Comparison of ENCODE assay signal across 8 cellular contexts in genomic region chr17:49260011-49260921, GRCh38. TPM values are rescaled to one million over a fixed set of nuclear protein-coding genes. Genes with fewer than 3 reads are reported as not detected.
A peak's percentile ranks its signal among the peaks of the same experiment; 100 is the strongest.
DNase-seq lines count a peak whose midpoint lies in the region; ATAC-seq and TF ChIP-seq lines count a peak whose summit lies in the region.

No MANE protein-coding gene starts in this region.

- POLR2A ChIA-PET in PC-3 (lab: Charles Lee; ENCODE audit: unreplicated experiment) = interaction anchor here (0.6 kb wide), 2 partner anchors 306 to 490 kb away, joined by 3 to 4 read pairs; no protein-coding TSS in a partner anchor

- CTCF ChIA-PET in PC-3 (lab: Charles Lee) = interaction anchor here (1.0 to 1.4 kb wide), 2 partner anchors 228 to 296 kb away, joined by 3 read pairs; no protein-coding TSS in a partner anchor

- peak overlapping the region; percentile 68 for H3K4me3 ChIP-seq in PC-3 (ENCODE audit: low read length)
- peak overlapping the region; percentile 24 to 55 (median 32) for H3K4me3 ChIP-seq in fibroblast of lung (replicated peaks in 1 of 4; ENCODE audit: control extremely low read depth in 1 of 4, insufficient read depth in 1 of 4, low read depth in 3 of 4, low read length in 4 of 4)

- H3K27me3 Mint-ChIP-seq in naive B cell = peaks cover 11 to 41% (median 18%) of the 10 kb centered on the region in 3 donors

- DNase-seq in NCI-H2171 treated with DMSO at 0.1 percent for 48 hours (lab: John Stamatoyannopoulos, UW) = peak; percentile 4
- no peak for DNase-seq in NCI-H2171 (lab: John Stamatoyannopoulos, UW)
- peak; percentile 79 for DNase-seq in PC-3
- DNase-seq in activated T-helper 1 cell treated with Interleukin-2 at 50 U/mL for 16 hours (ENCODE audit: low read depth) = peak; percentile 19
- DNase-seq in fibroblast of lung (ENCODE audit: low read depth in 2 of 2) = peak; percentile 82 to 89
- peak; percentile 55 for DNase-seq in naive B cell
- DNase-seq in stimulated activated effector memory CD8-positive, alpha-beta T cell treated with anti-CD3 and anti-CD28 coated beads, Interleukin-12 subunit alpha, Interleukin-12 subunit beta, amount 100 ng/mL, for 72 hours (ENCODE audit: low spot score in 2 of 2) = peak; percentile 56 to 80
- DNase-seq in cortex of kidney (lab: John Stamatoyannopoulos, UW) = no peak

- H3K9me3 ChIP-seq in PC-3 (ENCODE audit: low read length) (no peaks in the 10 kb centered on the region), fibroblast of lung (ENCODE audit: control insufficient read depth, insufficient read depth, low read depth, low read length) (no peaks in the 10 kb centered on the region)

- H3K9ac ChIP-seq in PC-3 (ENCODE audit: low read length) = peak overlapping the region; percentile 66
- H3K9ac ChIP-seq in fibroblast of lung (ENCODE audit: insufficient read depth, low read length) = peak overlapping the region; percentile 57

- BruUV-seq in PC-3 (replicated peaks; lab: Mats Ljungman, UMichigan) = no TSS peak

- peaks cover 8 to 11% (median 9%) of the 10 kb centered on the region in 3 donors for H3K4me1 Mint-ChIP-seq in naive B cell
- peaks cover 8% of the 10 kb centered on the region for H3K4me1 Mint-ChIP-seq in stimulated activated effector memory CD8-positive, alpha-beta T cell treated with anti-CD3 and anti-CD28 coated beads, Interleukin-12 subunit alpha, Interleukin-12 subunit beta, amount 100 ng/mL, for 72 hours

- no peaks in the 10 kb centered on the region for H3K36me3 Mint-ChIP-seq in naive B cell
- H3K36me3 Mint-ChIP-seq in stimulated activated effector memory CD8-positive, alpha-beta T cell treated with anti-CD3 and anti-CD28 coated beads, Interleukin-12 subunit alpha, Interleukin-12 subunit beta, amount 100 ng/mL, for 72 hours = no peaks in the 10 kb centered on the region

- H3F3A ChIP-seq in PC-3 (ENCODE audit: low read length, unreplicated experiment) = no peaks in the 10 kb centered on the region

- H3K27me3 ChIP-seq in PC-3 (ENCODE audit: low read length) (no peaks in the 10 kb centered on the region), fibroblast of lung (ENCODE audit: control insufficient read depth, insufficient read depth, low read length) (no peaks in the 10 kb centered on the region)

- peaks cover 12% of the 10 kb centered on the region for H3K4me1 ChIP-seq in PC-3 (ENCODE audit: insufficient read depth, low read length)
- no peaks in the 10 kb centered on the region for H3K4me1 ChIP-seq in fibroblast of lung (ENCODE audit: control insufficient read depth, extremely low read depth, insufficient read depth, low read length)

- H3K27ac ChIP-seq in PC-3 (ENCODE audit: low read length) (peak overlapping the region; percentile 35), fibroblast of lung (ENCODE audit: insufficient read depth, low read length) (peak overlapping the region; percentile 14)

- H3K79me2 ChIP-seq in PC-3 (ENCODE audit: low read length) (no peaks in the 10 kb centered on the region), fibroblast of lung (ENCODE audit: control insufficient read depth, insufficient read depth, low read length) (no peaks in the 10 kb centered on the region)

- no peaks in the 10 kb centered on the region for H3K9me3 Mint-ChIP-seq in naive B cell
- H3K9me3 Mint-ChIP-seq in stimulated activated effector memory CD8-positive, alpha-beta T cell treated with anti-CD3 and anti-CD28 coated beads, Interleukin-12 subunit alpha, Interleukin-12 subunit beta, amount 100 ng/mL, for 72 hours = no peaks in the 10 kb centered on the region

- H2AFZ ChIP-seq in PC-3 (ENCODE audit: low read length) (peak overlapping the region; percentile 87), fibroblast of lung (ENCODE audit: low read length) (peak overlapping the region; percentile 79)

- intact Hi-C loops in PC-3 (cut with micrococcal nuclease) = no loop called here

- H3K4me2 ChIP-seq in PC-3 (ENCODE audit: low read length) (peak overlapping the region; percentile 80), fibroblast of lung (ENCODE audit: extremely low read depth, insufficient read depth, low read length) (peak overlapping the region; percentile 72)

- peak overlapping the region; percentile 78 to 94 (median 87) for H3K4me3 Mint-ChIP-seq in naive B cell
- peak overlapping the region; percentile 77 for H3K4me3 Mint-ChIP-seq in stimulated activated effector memory CD8-positive, alpha-beta T cell treated with anti-CD3 and anti-CD28 coated beads, Interleukin-12 subunit alpha, Interleukin-12 subunit beta, amount 100 ng/mL, for 72 hours

- H3K9me2 ChIP-seq in PC-3 (replicated peaks; ENCODE audit: low read length) = no peaks in the 10 kb centered on the region

- H3K27ac Mint-ChIP-seq in naive B cell = peak overlapping the region in 4 of 6 donors; percentile 31 to 88 (median 74)
- peak overlapping the region; percentile 88 for H3K27ac Mint-ChIP-seq in stimulated activated effector memory CD8-positive, alpha-beta T cell treated with anti-CD3 and anti-CD28 coated beads, Interleukin-12 subunit alpha, Interleukin-12 subunit beta, amount 100 ng/mL, for 72 hours

- TF ChIP-seq CTCF in PC-3 (conservative IDR thresholded peaks at IDR 0.05; ENCODE audit: low read depth, low read length) = no peak
- TF ChIP-seq CTCF in fibroblast of lung (conservative IDR thresholded peaks at IDR 0.05 in 1 of 2, IDR thresholded peaks at IDR 0.05 in 1 of 2; ENCODE audit: low read depth in 1 of 2, low read length in 2 of 2) = peak in 1 of 2 donors; percentile 3

- peak; percentile 87 for ATAC-seq in PC-3
- peak; percentile 83 to 84 for ATAC-seq in naive B cell (ENCODE audit: low read depth in 2 of 2)
- peak; percentile 91 for ATAC-seq in stimulated activated effector memory CD8-positive, alpha-beta T cell treated with anti-CD3 and anti-CD28 coated beads, Interleukin-12 subunit alpha, Interleukin-12 subunit beta, amount 100 ng/mL, for 72 hours

- H3K36me3 ChIP-seq in PC-3 (ENCODE audit: low read depth, low read length) (no peaks in the 10 kb centered on the region), fibroblast of lung (ENCODE audit: control insufficient read depth, insufficient read depth, low read length) (no peaks in the 10 kb centered on the region)

- no peaks in the 10 kb centered on the region for H4K20me1 ChIP-seq in PC-3 (ENCODE audit: low read length)
- H4K20me1 ChIP-seq in fibroblast of lung (ENCODE audit: control insufficient read depth, extremely low read depth, insufficient read depth, low read length) = no peaks in the 10 kb centered on the region

RNA-seq across cellular contexts. Expression of gene PHOSPHO1, which starts 29.7 kb away (rescaled TPM):
- total RNA-seq in PC-3 (2014; rRNA removed) (1.1 and 1.7 TPM in 2 replicates), fibroblast of lung (under 0.01 and 0.17 TPM in 2 replicates)
- polyA plus RNA-seq in fibroblast of lung (0.03 and 0.14 TPM in 2 replicates), naive B cell (ENCODE audit: low read depth in 6 of 6) (under 1 TPM in 4 of 6 donors, not detected in 2; 0.25 to 0.58 (median 0.31) TPM)
- polyA plus RNA-seq in fibroblast of lung (2012) = 0.16 TPM in 1 of 2 replicates, not detected in the other
- polyA minus RNA-seq in fibroblast of lung (ENCODE audit: low replicate concordance) = 0.20 TPM in 1 of 2 replicates, not detected in the other

RNA-seq across cellular contexts. Expression of gene ABI3, which starts 49.8 kb away (rescaled TPM):
- total RNA-seq in PC-3 (2014; rRNA removed) = not detected in 2 replicates
- total RNA-seq in fibroblast of lung = not detected in 2 replicates
- 1.3 TPM in 1 of 2 replicates, not detected in the other for polyA plus RNA-seq in fibroblast of lung
- 2.6 TPM in 1 of 2 replicates, not detected in the other for polyA plus RNA-seq in fibroblast of lung (2012)
- polyA minus RNA-seq in fibroblast of lung (ENCODE audit: low replicate concordance) = 3.8 TPM in 1 of 2 replicates, not detected in the other
- polyA plus RNA-seq in naive B cell (ENCODE audit: low read depth in 6 of 6) = 10 to 100 TPM in 4 of 6 donors, 1 to 10 TPM in 2; 8.1 to 28.4 (median 18.0) TPM

RNA-seq across cellular contexts. Expression of gene GNGT2, which starts 49.9 kb away (rescaled TPM):
- total RNA-seq in PC-3 (2014; rRNA removed) (0.40 TPM in 1 of 2 replicates, not detected in the other), fibroblast of lung (not detected in 2 replicates)
- polyA plus RNA-seq in fibroblast of lung (3.7 TPM in 1 of 2 replicates, not detected in the other), naive B cell (ENCODE audit: low read depth in 6 of 6) (10 to 100 TPM in 3 of 6 donors, 1 to 10 TPM in 3; 4.5 to 16.0 (median 11.3) TPM)
- polyA plus RNA-seq in fibroblast of lung (2012) = 4.4 TPM in 1 of 2 replicates, not detected in the other
- 1.7 TPM in 1 of 2 replicates, not detected in the other for polyA minus RNA-seq in fibroblast of lung (ENCODE audit: low replicate concordance)

Comparison
In these comparisons a context has a peak if more than half of its experiments do, and no peak if none do; other contexts are left out.
1. DNase-seq: peak in NCI-H2171 treated with DMSO at 0.1 percent for 48 hours (single experiment), PC-3 (single experiment), activated T-helper 1 cell treated with Interleukin-2 at 50 U/mL for 16 hours (single experiment), fibroblast of lung (2 of 2), naive B cell (single experiment) and stimulated activated effector memory CD8-positive, alpha-beta T cell treated with anti-CD3 and anti-CD28 coated beads, Interleukin-12 subunit alpha, Interleukin-12 subunit beta, amount 100 ng/mL, for 72 hours (2 of 2); none in NCI-H2171 (single experiment) and cortex of kidney (single experiment).
2. Peak in every context shown above with its lines, with median percentiles within 50 percentile points of each other: ATAC-seq.